Comparison of ENCODE assay signal across 19 cellular contexts in the genomic region with DNA sequence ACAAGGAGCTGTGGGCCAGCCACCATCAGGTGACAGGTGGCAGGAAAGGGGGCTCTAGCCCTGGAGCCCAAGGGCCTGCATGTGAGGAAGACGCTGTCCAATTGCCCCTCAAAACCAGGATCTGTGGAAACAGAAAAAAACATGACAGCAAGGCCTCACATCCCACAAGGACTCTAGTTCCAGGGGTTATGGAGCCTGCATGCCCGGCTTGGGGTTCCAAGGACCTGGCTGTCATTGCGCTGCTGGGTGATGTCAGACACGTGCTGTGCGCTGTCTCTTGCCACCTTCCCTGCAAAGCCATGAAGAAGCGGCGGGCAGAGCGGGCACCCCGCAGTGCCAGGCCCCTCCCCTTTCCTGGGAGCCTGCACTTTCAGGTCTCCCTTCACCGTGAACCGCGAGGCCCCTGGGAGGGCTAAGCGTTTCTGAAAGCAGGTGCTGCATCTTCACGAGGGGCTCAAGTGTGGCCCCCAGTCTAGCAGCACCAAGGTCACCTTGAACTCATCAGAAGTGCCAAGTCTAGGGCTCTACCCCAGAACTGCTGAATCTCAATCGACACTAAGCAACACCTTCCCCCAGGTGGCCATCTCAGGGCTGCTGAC. TPM values are rescaled to one million over a fixed set of nuclear protein-coding genes. Genes with fewer than 3 reads are reported as not detected.
"Had no signal": no experiment of that assay in that cellular context is flagged by ENCODE, and none has a peak within 500 bp of the region (broad histone marks: within the 10 kb centered on the region; RNA-seq: fewer than 3 reads in every experiment).

No MANE protein-coding gene starts in this region.

- DNase-seq: activated CD4-positive, alpha-beta T cell treated with anti-CD3 and anti-CD28 coated beads for 1 hour; activated CD4-positive, alpha-beta T cell treated with anti-CD3 and anti-CD28 coated beads, Interleukin-2, amount 50 U/mL, for 48 hours; activated naive CD8-positive, alpha-beta T cell treated with anti-CD3 and anti-CD28 coated beads for 36 hours; anterior cingulate cortex; immature natural killer cell; left colon; SW 1271 had no signal

- H2AFZ ChIP-seq: parathyroid adenoma had no signal

- H3K79me2 ChIP-seq: parathyroid adenoma had no signal

- H3K4me3 ChIP-seq: SJSA1, skin epidermis, transverse colon had no signal

- H3K36me3 Mint-ChIP-seq: activated naive CD8-positive, alpha-beta T cell treated with anti-CD3 and anti-CD28 coated beads for 36 hours; immature natural killer cell; natural killer cell treated with Interleukin-12 subunit alpha and Interleukin-12 subunit beta and Interleukin-15 and Interleukin-18, amount 100 ng/mL, for 72 hours had no signal

- H3K9me3 ChIP-seq: SJSA1, transverse colon had no signal

- H3K4me1 Mint-ChIP-seq: immature natural killer cell had no signal

- H3K27ac ChIP-seq: parathyroid adenoma, SJSA1, skin epidermis, transverse colon had no signal

- H3K36me3 ChIP-seq: SJSA1, transverse colon had no signal

- H3K27ac Mint-ChIP-seq: activated naive CD8-positive, alpha-beta T cell treated with anti-CD3 and anti-CD28 coated beads for 36 hours; activated T-helper 2 cell treated with anti-CD3 and anti-CD28 coated beads, Interferon-gamma antibody, Interleukin-2, Interleukin-4, amounts not matched to agents 10 μg/mL and 5 μg/mL and 100 μg/mL, durations not matched to agents 14 hours and 24 hours and 36 hours; immature natural killer cell; natural killer cell treated with Interleukin-12 subunit alpha and Interleukin-12 subunit beta and Interleukin-15 and Interleukin-18, amount 100 ng/mL, for 72 hours; T-helper 2 cell treated with Interferon-gamma antibody and Interleukin-4, amounts not matched to agents 5 μg/mL and 100 μg/mL, for 36 hours had no signal

- ATAC-seq: esophagus mucosa; left colon; natural killer cell treated with Interleukin-12 subunit alpha and Interleukin-12 subunit beta and Interleukin-15 and Interleukin-18, amount 100 ng/mL, for 72 hours had no signal

- H3K4me3 Mint-ChIP-seq: activated naive CD8-positive, alpha-beta T cell treated with anti-CD3 and anti-CD28 coated beads for 36 hours; immature natural killer cell; natural killer cell treated with Interleukin-12 subunit alpha and Interleukin-12 subunit beta and Interleukin-15 and Interleukin-18, amount 100 ng/mL, for 72 hours; T-helper 2 cell treated with Interferon-gamma antibody and Interleukin-4, amounts not matched to agents 5 μg/mL and 100 μg/mL, for 36 hours had no signal

- H3K27me3 ChIP-seq: SJSA1, transverse colon had no signal

- H3K9me3 Mint-ChIP-seq: activated naive CD8-positive, alpha-beta T cell treated with anti-CD3 and anti-CD28 coated beads for 36 hours; activated T-helper 2 cell treated with anti-CD3 and anti-CD28 coated beads, Interferon-gamma antibody, Interleukin-2, Interleukin-4, amounts not matched to agents 10 μg/mL and 5 μg/mL and 100 μg/mL, durations not matched to agents 14 hours and 24 hours and 36 hours; immature natural killer cell; natural killer cell treated with Interleukin-12 subunit alpha and Interleukin-12 subunit beta and Interleukin-15 and Interleukin-18, amount 100 ng/mL, for 72 hours; T-helper 2 cell treated with Interferon-gamma antibody and Interleukin-4, amounts not matched to agents 5 μg/mL and 100 μg/mL, for 36 hours had no signal

RNA-seq across cellular contexts. Expression of gene CRYGN, which starts 15.1 kb away (rescaled TPM):
- total RNA-seq: activated T-helper 2 cell treated with anti-CD3 and anti-CD28 coated beads, Interferon-gamma antibody, Interleukin-2, Interleukin-4, amounts not matched to agents 10 μg/mL and 5 μg/mL and 100 μg/mL, durations not matched to agents 14 hours and 24 hours and 36 hours; cerebellum; dermis microvascular lymphatic vessel endothelial cell; esophagus mucosa; lung microvascular endothelial cell; natural killer cell treated with Interleukin-12 subunit alpha and Interleukin-12 subunit beta and Interleukin-15 and Interleukin-18, amount 100 ng/mL, for 72 hours; renal cortical epithelial cell; SJSA1; transverse colon had no signal
- polyA plus RNA-seq: immature natural killer cell had no signal

RNA-seq across cellular contexts. Expression of gene WDR86, which starts 45.2 kb away (rescaled TPM):
- total RNA-seq: activated naive CD8-positive, alpha-beta T cell treated with anti-CD3 and anti-CD28 coated beads for 36 hours; activated T-helper 2 cell treated with anti-CD3 and anti-CD28 coated beads, Interferon-gamma antibody, Interleukin-2, Interleukin-4, amounts not matched to agents 10 μg/mL and 5 μg/mL and 100 μg/mL, durations not matched to agents 14 hours and 24 hours and 36 hours; dermis microvascular lymphatic vessel endothelial cell; lung microvascular endothelial cell; natural killer cell treated with Interleukin-12 subunit alpha and Interleukin-12 subunit beta and Interleukin-15 and Interleukin-18, amount 100 ng/mL, for 72 hours had no signal
